ENCODE assay signal across 8 cellular contexts in the genomic region with DNA sequence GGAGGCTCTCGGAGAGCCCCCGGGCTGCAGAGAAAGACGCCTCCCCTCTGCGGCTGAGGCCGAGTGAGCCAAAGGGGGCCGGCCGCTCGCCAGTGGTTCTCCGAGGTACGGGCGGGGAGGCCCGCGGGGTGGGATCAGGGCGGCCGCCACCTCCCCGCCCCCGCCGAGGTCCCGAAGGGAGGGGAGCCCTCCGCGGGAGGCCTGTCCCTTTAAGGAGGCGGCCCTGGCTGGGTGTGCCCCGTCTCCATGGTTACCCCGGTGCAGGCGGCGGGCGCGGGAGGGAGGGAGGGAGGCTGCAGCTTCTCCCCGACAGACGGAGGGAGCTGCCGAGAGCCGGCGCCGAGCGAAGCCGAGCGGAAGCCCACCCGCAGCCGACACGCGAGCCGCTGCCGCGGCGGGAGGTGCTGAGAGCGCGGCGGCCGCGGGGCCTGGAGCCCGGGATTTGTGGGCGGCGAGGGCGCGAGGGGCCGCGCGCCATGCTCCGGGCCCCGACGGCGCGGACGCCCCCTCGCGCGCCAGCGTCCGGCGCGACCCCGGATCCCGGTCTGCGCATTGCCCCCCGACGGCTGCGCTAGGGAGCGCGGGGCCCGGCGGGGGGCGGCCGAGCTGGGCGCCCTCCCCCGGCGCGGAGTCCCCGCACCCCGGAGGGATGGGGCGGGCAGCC. TPM values are rescaled to one million over a fixed set of nuclear protein-coding genes. Genes with fewer than 3 reads are reported as not detected.
DNase-seq lines count a peak whose midpoint lies in the region; TF ChIP-seq lines count a peak whose summit lies in the region.

A gene with protein sequence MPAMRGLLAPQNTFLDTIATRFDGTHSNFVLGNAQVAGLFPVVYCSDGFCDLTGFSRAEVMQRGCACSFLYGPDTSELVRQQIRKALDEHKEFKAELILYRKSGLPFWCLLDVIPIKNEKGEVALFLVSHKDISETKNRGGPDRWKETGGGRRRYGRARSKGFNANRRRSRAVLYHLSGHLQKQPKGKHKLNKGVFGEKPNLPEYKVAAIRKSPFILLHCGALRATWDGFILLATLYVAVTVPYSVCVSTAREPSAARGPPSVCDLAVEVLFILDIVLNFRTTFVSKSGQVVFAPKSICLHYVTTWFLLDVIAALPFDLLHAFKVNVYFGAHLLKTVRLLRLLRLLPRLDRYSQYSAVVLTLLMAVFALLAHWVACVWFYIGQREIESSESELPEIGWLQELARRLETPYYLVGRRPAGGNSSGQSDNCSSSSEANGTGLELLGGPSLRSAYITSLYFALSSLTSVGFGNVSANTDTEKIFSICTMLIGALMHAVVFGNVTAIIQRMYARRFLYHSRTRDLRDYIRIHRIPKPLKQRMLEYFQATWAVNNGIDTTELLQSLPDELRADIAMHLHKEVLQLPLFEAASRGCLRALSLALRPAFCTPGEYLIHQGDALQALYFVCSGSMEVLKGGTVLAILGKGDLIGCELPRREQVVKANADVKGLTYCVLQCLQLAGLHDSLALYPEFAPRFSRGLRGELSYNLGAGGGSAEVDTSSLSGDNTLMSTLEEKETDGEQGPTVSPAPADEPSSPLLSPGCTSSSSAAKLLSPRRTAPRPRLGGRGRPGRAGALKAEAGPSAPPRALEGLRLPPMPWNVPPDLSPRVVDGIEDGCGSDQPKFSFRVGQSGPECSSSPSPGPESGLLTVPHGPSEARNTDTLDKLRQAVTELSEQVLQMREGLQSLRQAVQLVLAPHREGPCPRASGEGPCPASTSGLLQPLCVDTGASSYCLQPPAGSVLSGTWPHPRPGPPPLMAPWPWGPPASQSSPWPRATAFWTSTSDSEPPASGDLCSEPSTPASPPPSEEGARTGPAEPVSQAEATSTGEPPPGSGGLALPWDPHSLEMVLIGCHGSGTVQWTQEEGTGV (plus strand): TSS at position 291 of the 664 bp plus-strand sequence. CDS start 387 bp downstream, outside the sequence.

- H3K9me3 Mint-ChIP-seq in neural crest cell, result no peaks in the 10 kb centered on the region
- no peaks in the 10 kb centered on the region for H3K9me3 Mint-ChIP-seq in stimulated activated naive CD8-positive, alpha-beta T cell treated with anti-CD3 and anti-CD28 coated beads, Interleukin-15, Interleukin-2, amounts not matched to agents 100 ng/mL and 50 ng/mL, for 24 hours

- no peak within 1 kb of the TSS for H3K27ac ChIP-seq in ACC112 (ENCODE audit: low read depth, low read length)

- no peak within 1 kb of the TSS for H3K27ac Mint-ChIP-seq in neural crest cell (ENCODE audit: unreplicated experiment)
- H3K27ac Mint-ChIP-seq in stimulated activated naive CD8-positive, alpha-beta T cell treated with anti-CD3 and anti-CD28 coated beads, Interleukin-15, Interleukin-2, amounts not matched to agents 100 ng/mL and 50 ng/mL, for 24 hours, result no peak within 1 kb of the TSS

- peak within 1 kb of the TSS; percentile 72 for H3K4me3 ChIP-seq in ACC112 (ENCODE audit: low read depth, low read length)
- H3K4me3 ChIP-seq in Jurkat, Clone E6-1 (ENCODE audit: low read length), result peak within 1 kb of the TSS; percentile 46

- no peaks in the 10 kb centered on the region for H3K79me2 ChIP-seq in ACC112 (ENCODE audit: control insufficient read depth, insufficient read depth, low read length, unreplicated experiment)

- H3K36me3 Mint-ChIP-seq in neural crest cell (ENCODE audit: low read depth), result no peaks in the 10 kb centered on the region
- no peaks in the 10 kb centered on the region for H3K36me3 Mint-ChIP-seq in stimulated activated naive CD8-positive, alpha-beta T cell treated with anti-CD3 and anti-CD28 coated beads, Interleukin-15, Interleukin-2, amounts not matched to agents 100 ng/mL and 50 ng/mL, for 24 hours (ENCODE audit: low read depth)

- peaks cover 89% of the 10 kb centered on the region for H3K27me3 Mint-ChIP-seq in neural crest cell (ENCODE audit: low read depth)
- peaks cover 22% of the 10 kb centered on the region for H3K27me3 Mint-ChIP-seq in stimulated activated naive CD8-positive, alpha-beta T cell treated with anti-CD3 and anti-CD28 coated beads, Interleukin-15, Interleukin-2, amounts not matched to agents 100 ng/mL and 50 ng/mL, for 24 hours

- H3K27me3 ChIP-seq in ACC112 (ENCODE audit: insufficient read depth, low read length), result peaks cover 31% of the 10 kb centered on the region

- H3K4me1 ChIP-seq in ACC112 (ENCODE audit: control insufficient read depth, insufficient read depth, low read length, unreplicated experiment), result peaks cover 19% of the 10 kb centered on the region

- peak within 1 kb of the TSS; percentile 77 for H3K4me3 Mint-ChIP-seq in neural crest cell
- peak within 1 kb of the TSS; percentile 70 for H3K4me3 Mint-ChIP-seq in stimulated activated naive CD8-positive, alpha-beta T cell treated with anti-CD3 and anti-CD28 coated beads, Interleukin-15, Interleukin-2, amounts not matched to agents 100 ng/mL and 50 ng/mL, for 24 hours

- peak; percentile 95 for DNase-seq in GM19238 (ENCODE audit: insufficient read length, low spot score)
- DNase-seq in Jurkat, Clone E6-1 (ENCODE audit: low read depth, low spot score), result peak; percentile 79
- DNase-seq in RPMI8226, result peak; percentile 91
- peak; percentile 78 for DNase-seq in activated T-helper 9 cell treated with anti-CD3 and anti-CD28 coated beads, Interleukin-2, amount 50 U/mL, for 16 hours (ENCODE audit: low read depth)
- DNase-seq in fibroblast of the conjunctiva (ENCODE audit: low read depth), result peak; percentile 41
- peak; percentile 56 for DNase-seq in neural crest cell (ENCODE audit: low read depth, low spot score)

- peaks cover 5% of the 10 kb centered on the region for H3K4me1 Mint-ChIP-seq in neural crest cell
- peaks cover 23% of the 10 kb centered on the region for H3K4me1 Mint-ChIP-seq in stimulated activated naive CD8-positive, alpha-beta T cell treated with anti-CD3 and anti-CD28 coated beads, Interleukin-15, Interleukin-2, amounts not matched to agents 100 ng/mL and 50 ng/mL, for 24 hours (ENCODE audit: low read depth)

- no peak within 1 kb of the TSS for H2AFZ ChIP-seq in ACC112 (ENCODE audit: low read length, unreplicated experiment)

- H3K36me3 ChIP-seq in ACC112 (ENCODE audit: insufficient read depth, low read length), result no peaks in the 10 kb centered on the region

- TF ChIP-seq CTCF in neural crest cell (conservative IDR thresholded peaks at IDR 0.05), result no peak

RNA-seq across cellular contexts. Expression of the gene that starts here (rescaled TPM):
- polyA plus RNA-seq in Jurkat, Clone E6-1 (2012; ENCODE audit: insufficient read depth, insufficient read length), result 0.91 TPM
- 0.16 and 0.34 TPM in 2 replicates for total RNA-seq in neural crest cell

Comparison
In these comparisons a context has a peak if more than half of its experiments do, and no peak if none do; other contexts are left out.
1. Peak in DNase-seq in neural crest cell; RNA of the gene not detected or under 1 TPM.
2. DNase-seq: peak in every context shown above with its lines; median percentile 95 in GM19238; 91 in RPMI8226; 79 in Jurkat, Clone E6-1; 78 in activated T-helper 9 cell treated with anti-CD3 and anti-CD28 coated beads, Interleukin-2, amount 50 U/mL, for 16 hours; 56 in neural crest cell; 41 in fibroblast of the conjunctiva.